Comparison of ENCODE assay signal across 17 cellular contexts in the genomic region with DNA sequence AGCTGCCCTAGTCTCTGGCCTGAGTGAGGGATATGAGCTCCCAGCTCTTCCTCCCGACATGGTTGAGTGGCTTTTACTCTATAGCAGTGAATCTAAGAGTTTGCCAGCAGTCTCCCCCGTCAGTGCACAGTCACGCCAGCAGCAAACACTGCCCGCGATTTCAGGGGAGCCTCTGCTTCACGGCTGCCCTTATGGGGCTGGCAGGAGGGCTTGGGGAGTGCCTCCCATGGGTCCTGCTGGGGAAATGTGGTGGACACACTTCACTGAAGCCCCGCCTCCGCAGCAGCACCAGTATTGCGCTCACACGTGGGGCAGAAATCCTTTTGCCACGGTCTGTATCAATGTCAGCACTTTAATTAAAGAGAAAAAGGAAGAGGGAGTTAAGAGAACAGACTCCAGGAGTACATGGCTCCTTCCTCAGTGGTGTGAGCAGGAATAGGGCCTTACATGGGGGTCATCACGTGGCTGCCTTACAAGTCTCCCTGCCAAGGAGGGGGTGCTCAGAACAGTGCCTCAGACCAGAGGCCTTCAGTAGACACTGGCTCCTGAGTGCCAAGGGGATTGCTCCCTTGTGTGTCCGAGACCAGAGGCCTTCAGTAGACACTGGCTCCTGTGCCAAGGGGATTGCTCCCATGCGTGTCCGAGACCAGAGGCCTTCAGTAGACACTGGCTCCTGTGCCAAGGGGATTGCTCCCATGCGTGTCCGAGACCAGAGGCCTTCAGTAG. TPM values are rescaled to one million over a fixed set of nuclear protein-coding genes. Genes with fewer than 3 reads are reported as not detected.
A peak's percentile ranks its signal among the peaks of the same experiment; 100 is the strongest.
DNase-seq lines count a peak whose midpoint lies in the region; ATAC-seq and TF ChIP-seq lines count a peak whose summit lies in the region.
"Had no signal": no experiment of that assay in that cellular context is flagged by ENCODE, and none has a peak within 500 bp of the region (broad histone marks: within the 10 kb centered on the region; RNA-seq: fewer than 3 reads in every experiment).

No MANE protein-coding gene starts in this region.

- DNase-seq in activated B cell treated with CpG ODN at 0.5 μM for 24 hours: peak; percentile 38
- peak; percentile 6 for DNase-seq in medulla oblongata (ENCODE audit: extremely low spot score)
- DNase-seq in T-helper 17 cell: no peak
- no peak for DNase-seq in effector CD8-positive, alpha-beta T cell (lab: John Stamatoyannopoulos, UW)
- DNase-seq in superior temporal gyrus (ENCODE audit: extremely low spot score): no peak
- no peak for DNase-seq in chondrocyte (ENCODE audit: low spot score)
- DNase-seq: CD4-positive, alpha-beta T cell; DMS79 treated with DMSO at 0.1 percent for 48 hours; Karpas-422; MM.1S; NCI-H1105; NCI-H187; NCI-H446; NCI-H748 treated with DMSO at 0.1 percent for 48 hours; SIG-M5 had no signal

- no peaks in the 10 kb centered on the region for H3K27me3 ChIP-seq in BLaER1

- peaks cover 83% of the 10 kb centered on the region for H3K4me1 ChIP-seq in BLaER1

- H3K4me3 Mint-ChIP-seq in activated B cell treated with CpG ODN at 0.5 μM for 24 hours (peak overlapping the region; percentile 50), T-helper 17 cell (no peak overlapping the region), chondrocyte (ENCODE audit: unreplicated experiment) (no peak overlapping the region)
- H3K4me3 Mint-ChIP-seq: CD4-positive, alpha-beta T cell had no signal

- no peak for TF ChIP-seq CTCF in activated B cell treated with CpG ODN at 0.5 μM for 24 hours (IDR thresholded peaks at IDR 0.05)
- TF ChIP-seq CTCF in chondrocyte (IDR thresholded peaks at IDR 0.05): no peak

- H3K4me1 Mint-ChIP-seq in activated B cell treated with CpG ODN at 0.5 μM for 24 hours (peaks cover 46% of the 10 kb centered on the region), T-helper 17 cell (no peaks in the 10 kb centered on the region), chondrocyte (ENCODE audit: low read depth) (no peaks in the 10 kb centered on the region)

- peak overlapping the region; percentile 93 for H3K4me2 ChIP-seq in BLaER1

- H3K9me3 ChIP-seq in BLaER1 (no peaks in the 10 kb centered on the region), T-helper 17 cell (ENCODE audit: control insufficient read depth, low read length, poor library complexity, severe bottlenecking) (no peaks in the 10 kb centered on the region)

- H3K27ac Mint-ChIP-seq in activated B cell treated with CpG ODN at 0.5 μM for 24 hours: peak overlapping the region; percentile 76
- no peak overlapping the region for H3K27ac Mint-ChIP-seq in T-helper 17 cell
- no peak overlapping the region for H3K27ac Mint-ChIP-seq in chondrocyte (ENCODE audit: unreplicated experiment)
- H3K27ac Mint-ChIP-seq: CD4-positive, alpha-beta T cell had no signal

- POLR2A ChIA-PET in activated B cell treated with CpG ODN at 0.5 μM for 24 hours (lab: Charles Lee): interaction anchor here (1.1 to 2.7 kb wide), 2 partner anchors 9 to 56 kb away, joined by 3 to 18 read pairs; partner anchors contain the start of gene SFSWAP

- H3K9ac ChIP-seq in BLaER1: peak overlapping the region; percentile 56; the same call in 1 of the 2 replicates

- H3K36me3 Mint-ChIP-seq in activated B cell treated with CpG ODN at 0.5 μM for 24 hours (ENCODE audit: low read depth) (peaks cover 83% of the 10 kb centered on the region), T-helper 17 cell (ENCODE audit: low read depth) (peaks cover 5% of the 10 kb centered on the region), chondrocyte (ENCODE audit: low read depth) (peaks cover 29% of the 10 kb centered on the region)

- peak overlapping the region; percentile 46; the same call in 1 of the 2 replicates for H3K4me3 ChIP-seq in BLaER1

- no peaks in the 10 kb centered on the region for H3K27me3 Mint-ChIP-seq in activated B cell treated with CpG ODN at 0.5 μM for 24 hours
- no peaks in the 10 kb centered on the region for H3K27me3 Mint-ChIP-seq in T-helper 17 cell
- no peaks in the 10 kb centered on the region for H3K27me3 Mint-ChIP-seq in chondrocyte (ENCODE audit: low read depth)
- H3K27me3 Mint-ChIP-seq: CD4-positive, alpha-beta T cell had no signal

- peaks cover 57% of the 10 kb centered on the region for H3K36me3 ChIP-seq in BLaER1

- intact Hi-C loops in activated B cell treated with CpG ODN at 0.5 μM for 24 hours (cut with micrococcal nuclease): loop anchor here (1.0 kb wide), 1 partner anchor 10 kb away; no protein-coding TSS in a partner anchor

- H4K20me1 ChIP-seq in BLaER1: peaks cover 79% of the 10 kb centered on the region

- peak overlapping the region; percentile 69 for H3K27ac ChIP-seq in BLaER1

- no peaks in the 10 kb centered on the region for H3K9me3 Mint-ChIP-seq in activated B cell treated with CpG ODN at 0.5 μM for 24 hours
- no peaks in the 10 kb centered on the region for H3K9me3 Mint-ChIP-seq in chondrocyte (ENCODE audit: low read depth)
- H3K9me3 Mint-ChIP-seq: CD4-positive, alpha-beta T cell had no signal

- peak; percentile 46 for ATAC-seq in GM21825 (IDR thresholded peaks at IDR 0.05; ENCODE audit: unreplicated experiment)
- peak; percentile 98 for ATAC-seq in activated B cell treated with CpG ODN at 0.5 μM for 24 hours (ENCODE audit: low read depth)
- ATAC-seq in T-helper 17 cell: no peak

- CTCF ChIA-PET in activated B cell treated with CpG ODN at 0.5 μM for 24 hours (lab: Charles Lee): interaction anchor here (1.0 kb wide), 1 partner anchor 64 kb away, joined by 3 read pairs; no protein-coding TSS in a partner anchor

RNA-seq across cellular contexts. Expression of gene SFSWAP, which starts 55.7 kb away (rescaled TPM):
- total RNA-seq in activated B cell treated with CpG ODN at 0.5 μM for 24 hours: 75.1 and 88.0 TPM in 2 replicates
- 10 to 100 TPM; 80.0 to 87.8 TPM for total RNA-seq in T-helper 17 cell
- 32.5 to 38.8 TPM (median 33.0 TPM) in 3 replicates for total RNA-seq in chondrocyte

Comparison
In these comparisons a context has a peak if more than half of its experiments do, and no peak if none do; other contexts are left out.
1. DNase-seq: peak in activated B cell treated with CpG ODN at 0.5 μM for 24 hours (single experiment) and medulla oblongata (single experiment); none in T-helper 17 cell (0 of 3), effector CD8-positive, alpha-beta T cell (single experiment), superior temporal gyrus (single experiment) and chondrocyte (single experiment).